In genomic region chr14:67269338-67270060, GRCh38 we compare ENCODE assay signal across 12 cellular contexts. TPM values are rescaled to one million over a fixed set of nuclear protein-coding genes. Genes with fewer than 3 reads are reported as not detected.
A peak's percentile ranks its signal among the peaks of the same experiment; 100 is the strongest.
DNase-seq lines count a peak whose midpoint lies in the region; ATAC-seq and TF ChIP-seq lines count a peak whose summit lies in the region.
"Had no signal": no experiment of that assay in that cellular context is flagged by ENCODE, and none has a peak within 500 bp of the region (broad histone marks: within the 10 kb centered on the region; RNA-seq: fewer than 3 reads in every experiment).

No MANE protein-coding gene starts in this region.

- H3K36me3 ChIP-seq in HUES6 (ENCODE audit: control insufficient read depth, insufficient read depth, low read length) (no peaks in the 10 kb centered on the region), ectodermal cell (ENCODE audit: control insufficient read depth, insufficient read depth, low read length) (no peaks in the 10 kb centered on the region), left lung (peaks cover 0 to 6% of the 10 kb centered on the region in 2 donors), aorta (ENCODE audit: control insufficient read depth in 1 of 2, insufficient read depth in 2 of 2, low read length in 1 of 2) (no peaks in the 10 kb centered on the region)

- H3K4me1 ChIP-seq in HUES6 (ENCODE audit: control insufficient read depth, insufficient read depth, low read length) (peaks cover 28% of the 10 kb centered on the region), ectodermal cell (ENCODE audit: control insufficient read depth, insufficient read depth, low read length) (peaks cover 46% of the 10 kb centered on the region), left lung (peaks cover 14 to 35% of the 10 kb centered on the region in 2 donors), aorta (ENCODE audit: control insufficient read depth in 1 of 2, insufficient read depth in 2 of 2, low read length in 2 of 2) (no peaks in the 10 kb centered on the region)

- H3K4me3 ChIP-seq in HUES6 (ENCODE audit: low read depth, low read length) (peak overlapping the region; percentile 28; the same call in 1 of the 2 replicates), ectodermal cell (ENCODE audit: insufficient read depth, low read depth, low read length) (peak overlapping the region; percentile 7), left lung (no peak overlapping the region), aorta (ENCODE audit: low read length in 2 of 2) (no peak overlapping the region)

- H3K9ac ChIP-seq in HUES6 (ENCODE audit: low read length) = peak overlapping the region; percentile 26

- WGBS in ectodermal cell, 2 experiments = 68 to 76% methylated on average over 2 to 3 of the region's 3 CpGs
- WGBS in aorta, 2 donors = 31 to 33% methylated on average over 3 of the region's 3 CpGs

- TF ChIP-seq CTCF in left lung (IDR thresholded peaks at IDR 0.05) = no peak

- peak overlapping the region; percentile 77 for H3K27ac ChIP-seq in HUES6 (ENCODE audit: low read depth, low read length)
- peak overlapping the region; percentile 94 for H3K27ac ChIP-seq in ectodermal cell (ENCODE audit: insufficient read depth, low read depth, low read length, poor library complexity, severe bottlenecking)
- peak overlapping the region; percentile 59 to 70 for H3K27ac ChIP-seq in left lung
- H3K27ac ChIP-seq in aorta (ENCODE audit: low read depth in 1 of 2, low read length in 2 of 2) = no peak overlapping the region
- H3K27ac ChIP-seq: epithelial cell of prostate had no signal

- no peak for DNase-seq in left lung
- peak; percentile 70 for DNase-seq in stromal cell of bone marrow (ENCODE audit: low read depth)
- no peak for DNase-seq in mucosa of gallbladder (ENCODE audit: low spot score)
- DNase-seq in aorta = no peak
- DNase-seq: activated CD4-positive, alpha-beta T cell treated with anti-CD3 and anti-CD28 coated beads for 36 hours; NCI-H2107; stimulated activated CD4-positive, alpha-beta T cell treated with anti-CD3 and anti-CD28 coated beads, Interleukin-4, amount 100 ng/mL, for 24 hours had no signal

- no peaks in the 10 kb centered on the region for H3K27me3 ChIP-seq in HUES6 (ENCODE audit: control insufficient read depth, insufficient read depth, low read length)
- H3K27me3 ChIP-seq in ectodermal cell (ENCODE audit: control insufficient read depth, insufficient read depth, low read length, poor library complexity, severe bottlenecking) = no peaks in the 10 kb centered on the region
- H3K27me3 ChIP-seq in left lung = no peaks in the 10 kb centered on the region
- H3K27me3 ChIP-seq in aorta (ENCODE audit: control insufficient read depth in 1 of 2, insufficient read depth in 2 of 2, low read length in 1 of 2) = no peaks in the 10 kb centered on the region

- intact Hi-C loops in left lung (cut with DNase I) = no loop called here
- intact Hi-C loops in aorta (cut with DNase I) = no loop called here

- ATAC-seq in left lung = peak; percentile 69
- ATAC-seq in HG03354 (IDR thresholded peaks at IDR 0.05; ENCODE audit: poor library complexity, severe bottlenecking, unreplicated experiment) = no peak
- no peak for ATAC-seq in GM19324 (IDR thresholded peaks at IDR 0.05; ENCODE audit: low FRiP score, unreplicated experiment)
- ATAC-seq in aorta (ENCODE audit: low FRiP score) = no peak
- ATAC-seq: activated CD4-positive, alpha-beta T cell treated with anti-CD3 and anti-CD28 coated beads for 36 hours had no signal

- H3K9me3 ChIP-seq in HUES6 (ENCODE audit: control insufficient read depth, insufficient read depth, low read depth, low read length) (no peaks in the 10 kb centered on the region), ectodermal cell (ENCODE audit: control insufficient read depth, low read length) (no peaks in the 10 kb centered on the region), left lung (no peaks in the 10 kb centered on the region), aorta (ENCODE audit: control insufficient read depth, low read length) (no peaks in the 10 kb centered on the region)

RNA-seq across cellular contexts. Expression of gene PALS1, which starts 28.3 kb away (rescaled TPM):
- polyA plus RNA-seq in ectodermal cell (2013, experiment 1 of 4) = 42.3 TPM
- polyA plus RNA-seq in ectodermal cell (2013, experiment 2 of 4) = 45.1 TPM
- polyA plus RNA-seq in ectodermal cell (2013, experiment 3 of 4) = 35.6 TPM
- 35.8 TPM for polyA plus RNA-seq in ectodermal cell (2013, experiment 4 of 4)
- total RNA-seq in left lung (10 to 100 TPM; 35.3 to 38.6 TPM), mucosa of gallbladder (31.6 TPM), aorta (10 to 100 TPM; 24.9 to 26.8 TPM)
- polyA plus RNA-seq in aorta = 10 to 100 TPM in 1 of 2 donors, 1 to 10 TPM in 1; 7.4 to 10.4 TPM

Comparison
In these comparisons a context has a peak if more than half of its experiments do, and no peak if none do; other contexts are left out.
1. H3K27ac ChIP-seq: peak in HUES6 (single experiment), ectodermal cell (single experiment) and left lung (2 of 2); none in aorta (0 of 2).
2. H3K4me3 ChIP-seq: peak in HUES6 (single experiment) and ectodermal cell (single experiment); none in left lung (0 of 2) and aorta (0 of 2).